8 cellular contexts compared by ENCODE assay signal in genomic region chr10:63256047-63256773, GRCh38.
DNase-seq lines count a peak whose midpoint lies in the region; ATAC-seq and TF ChIP-seq lines count a peak whose summit lies in the region.

No MANE protein-coding gene starts in this region.

- H3K4me3 ChIP-seq in SK-N-MC (peak overlapping the region; percentile 30; the same call in 1 of the 2 replicates), fibroblast of the aortic adventitia (ENCODE audit: low read depth, low read length) (no peak overlapping the region), spleen (peak overlapping the region in 1 of 8 donors; percentile 24)

- WGBS in spleen, 5 donors = 11 to 32% (median 19%) methylated on average over 3 of the region's 3 CpGs

- no peak overlapping the region for H3K9ac ChIP-seq in SK-N-MC (ENCODE audit: insufficient read length)

- intact Hi-C loops in spleen (cut with DNase I; ENCODE audit: low total_unique reads) = no loop called here

- no peak for TF ChIP-seq CTCF in fibroblast of the aortic adventitia (IDR thresholded peaks at IDR 0.05; ENCODE audit: insufficient read depth, low read length)
- TF ChIP-seq CTCF in spleen (IDR thresholded peaks at IDR 0.05 in 8 of 11, conservative IDR thresholded peaks at IDR 0.05 in 3 of 11) = no peak

- CTCF ChIA-PET in activated CD8-positive, alpha-beta memory T cell treated with anti-CD3 and anti-CD28 coated beads, Interleukin-2, amount 10 ng/mL, durations not matched to agents 7 days and 5 days (lab: Charles Lee) = interaction anchor here (1.2 to 2.6 kb wide), 2 partner anchors 11 to 12 kb away, joined by 4 to 12 read pairs; no protein-coding TSS in a partner anchor

- H3K36me3 Mint-ChIP-seq in activated CD8-positive, alpha-beta memory T cell treated with anti-CD3 and anti-CD28 coated beads, Interleukin-2, amount 10 ng/mL, durations not matched to agents 7 days and 5 days = peaks cover 57% of the 10 kb centered on the region

- peaks cover 2% of the 10 kb centered on the region for H3K9me3 Mint-ChIP-seq in activated CD8-positive, alpha-beta memory T cell treated with anti-CD3 and anti-CD28 coated beads, Interleukin-2, amount 10 ng/mL, durations not matched to agents 7 days and 5 days (ENCODE audit: low read depth)

- TF ChIP-seq POLR2A in spleen (IDR thresholded peaks at IDR 0.05) = no peak

- ATAC-seq in GM21423 (IDR thresholded peaks at IDR 0.05; ENCODE audit: unreplicated experiment) (peak; percentile 36), HG03521 (IDR thresholded peaks at IDR 0.05; ENCODE audit: unreplicated experiment) (no peak)
- ATAC-seq in activated CD8-positive, alpha-beta memory T cell treated with anti-CD3 and anti-CD28 coated beads, Interleukin-2, amount 10 ng/mL, durations not matched to agents 7 days and 5 days = no peak

- H3K27me3 Mint-ChIP-seq in activated CD8-positive, alpha-beta memory T cell treated with anti-CD3 and anti-CD28 coated beads, Interleukin-2, amount 10 ng/mL, durations not matched to agents 7 days and 5 days = no peaks in the 10 kb centered on the region

- 0 out of 2 replicates have a peak overlapping the region, but pooled peaks have one; percentile 39 for H3K27ac ChIP-seq in SK-N-MC
- peak overlapping the region in 7 of 8 donors; percentile 42 to 98 (median 81) for H3K27ac ChIP-seq in spleen

- H3K9me3 ChIP-seq in SK-N-MC (ENCODE audit: low read depth, low read length) (no peaks in the 10 kb centered on the region), spleen (no peaks in the 10 kb centered on the region)

- no peaks in the 10 kb centered on the region for H3K27me3 ChIP-seq in spleen (replicated peaks in 1 of 7)

- H3K4me3 Mint-ChIP-seq in activated CD8-positive, alpha-beta memory T cell treated with anti-CD3 and anti-CD28 coated beads, Interleukin-2, amount 10 ng/mL, durations not matched to agents 7 days and 5 days = no peak overlapping the region

- H3K36me3 ChIP-seq in SK-N-MC (ENCODE audit: insufficient read depth, low read length) (peaks cover 4% of the 10 kb centered on the region; the same call in 1 of the 2 replicates), spleen (peaks cover 0 to 13% (median 2%) of the 10 kb centered on the region in 6 donors)

- H3K4me1 ChIP-seq in spleen = peaks cover 57 to 100% (median 93%) of the 10 kb centered on the region in 6 donors

- peaks cover 52% of the 10 kb centered on the region for H3K4me1 Mint-ChIP-seq in activated CD8-positive, alpha-beta memory T cell treated with anti-CD3 and anti-CD28 coated beads, Interleukin-2, amount 10 ng/mL, durations not matched to agents 7 days and 5 days

- H3K27ac Mint-ChIP-seq in activated CD8-positive, alpha-beta memory T cell treated with anti-CD3 and anti-CD28 coated beads, Interleukin-2, amount 10 ng/mL, durations not matched to agents 7 days and 5 days = no peak overlapping the region

- DNase-seq in SK-N-MC (ENCODE audit: low read depth, low spot score) (no peak), fibroblast of the aortic adventitia (ENCODE audit: low read depth) (peak; percentile 68), spleen (no peak), NCI-H2196 (lab: John Stamatoyannopoulos, UW; ENCODE audit: unreplicated experiment) (no peak), NK-92 (lab: John Stamatoyannopoulos, UW; ENCODE audit: unreplicated experiment) (no peak)
- no peak for DNase-seq in activated CD8-positive, alpha-beta memory T cell treated with anti-CD3 and anti-CD28 coated beads, Interleukin-2, amount 10 ng/mL, durations not matched to agents 7 days and 5 days
